In genomic region chr2:84939426-84940087, GRCh38 we compare ENCODE assay signal across 8 cellular contexts. TPM values are rescaled to one million over a fixed set of nuclear protein-coding genes. Genes with fewer than 3 reads are reported as not detected.
DNase-seq lines count a peak whose midpoint lies in the region; ATAC-seq and TF ChIP-seq lines count a peak whose summit lies in the region.

No MANE protein-coding gene starts in this region.

- H3K4me1 Mint-ChIP-seq in T-helper 1 cell treated with Interleukin-12 subunit alpha and Interleukin-12 subunit beta and Interleukin-4 antibody, amounts not matched to agents 30 μg/mL and 1 μg/mL, for 36 hours (ENCODE audit: low read depth): peaks cover 47% of the 10 kb centered on the region

- TF ChIP-seq CTCF in coronary artery (IDR thresholded peaks at IDR 0.05) (no peak), BE2C (IDR thresholded peaks at IDR 0.05; ENCODE audit: low read depth, low read length) (no peak)

- H3K27me3 ChIP-seq in BE2C: no peaks in the 10 kb centered on the region

- H3K9me3 ChIP-seq in BE2C: no peaks in the 10 kb centered on the region

- DNase-seq in coronary artery (ENCODE audit: low spot score) (no peak), anterior cingulate cortex (lab: John Stamatoyannopoulos, UW) (no peak), NCI-H2029 (lab: John Stamatoyannopoulos, UW) (no peak), BE2C (no peak)
- DNase-seq in stimulated activated CD8-positive, alpha-beta memory T cell treated with anti-CD3 and anti-CD28 coated beads, Interleukin-15, amount 100 ng/mL, for 4 hours (ENCODE audit: low read depth in 2 of 2): peak; percentile 49 to 63

- H3K4me3 ChIP-seq in coronary artery (peak overlapping the region; percentile 21), BE2C (ENCODE audit: low read depth, low read length) (no peak overlapping the region)

- peak overlapping the region; percentile 82 for H3K4me3 Mint-ChIP-seq in T-helper 1 cell treated with Interleukin-12 subunit alpha and Interleukin-12 subunit beta and Interleukin-4 antibody, amounts not matched to agents 30 μg/mL and 1 μg/mL, for 36 hours

- peak overlapping the region; percentile 99 for H3K27ac Mint-ChIP-seq in T-helper 1 cell treated with Interleukin-12 subunit alpha and Interleukin-12 subunit beta and Interleukin-4 antibody, amounts not matched to agents 30 μg/mL and 1 μg/mL, for 36 hours

- no peaks in the 10 kb centered on the region for H3K27me3 Mint-ChIP-seq in T-helper 1 cell treated with Interleukin-12 subunit alpha and Interleukin-12 subunit beta and Interleukin-4 antibody, amounts not matched to agents 30 μg/mL and 1 μg/mL, for 36 hours (ENCODE audit: low read depth)

- ATAC-seq in GM18909 (IDR thresholded peaks at IDR 0.05; ENCODE audit: poor library complexity, unreplicated experiment) (peak; percentile 82), HG03064 (IDR thresholded peaks at IDR 0.05; ENCODE audit: low read depth, unreplicated experiment) (peak; percentile 68)

- no peaks in the 10 kb centered on the region for H3K36me3 ChIP-seq in BE2C

- no peaks in the 10 kb centered on the region for H3K9me3 Mint-ChIP-seq in T-helper 1 cell treated with Interleukin-12 subunit alpha and Interleukin-12 subunit beta and Interleukin-4 antibody, amounts not matched to agents 30 μg/mL and 1 μg/mL, for 36 hours

- no peaks in the 10 kb centered on the region for H3K4me1 ChIP-seq in BE2C

- H3K27ac ChIP-seq in coronary artery: no peak overlapping the region

- H3K36me3 Mint-ChIP-seq in T-helper 1 cell treated with Interleukin-12 subunit alpha and Interleukin-12 subunit beta and Interleukin-4 antibody, amounts not matched to agents 30 μg/mL and 1 μg/mL, for 36 hours (ENCODE audit: low read depth): peaks cover 14% of the 10 kb centered on the region

RNA-seq across cellular contexts. Expression of gene KCMF1, which starts 31.4 kb away (rescaled TPM):
- polyA plus RNA-seq in BE2C (2012; ENCODE audit: insufficient read depth, insufficient read length, low read depth): 28.0 TPM

RNA-seq across cellular contexts. Expression of gene TMSB10, which starts 34.1 kb away (rescaled TPM):
- polyA plus RNA-seq in BE2C (2012; ENCODE audit: insufficient read depth, insufficient read length, low read depth): 925 TPM

RNA-seq across cellular contexts. Expression of gene TRABD2A, which starts 58.7 kb away (rescaled TPM):
- not detected for polyA plus RNA-seq in BE2C (2012; ENCODE audit: insufficient read depth, insufficient read length, low read depth)

Comparison
In these comparisons a context has a peak if more than half of its experiments do, and no peak if none do; other contexts are left out.
1. DNase-seq: peak in stimulated activated CD8-positive, alpha-beta memory T cell treated with anti-CD3 and anti-CD28 coated beads, Interleukin-15, amount 100 ng/mL, for 4 hours (2 of 2); none in coronary artery (single experiment), anterior cingulate cortex (0 of 58), NCI-H2029 (single experiment) and BE2C (single experiment).